Comparison of ENCODE assay signal across 9 cellular contexts in genomic region chr2:37322368-37322767, GRCh38. TPM values are rescaled to one million over a fixed set of nuclear protein-coding genes. Genes with fewer than 3 reads are reported as not detected.
DNase-seq lines count a peak whose midpoint lies in the region; ATAC-seq, FAIRE-seq and TF ChIP-seq lines count a peak whose summit lies in the region.
"Had no signal": no experiment of that assay in that cellular context is flagged by ENCODE, and none has a peak within 500 bp of the region (broad histone marks: within the 10 kb centered on the region; RNA-seq: fewer than 3 reads in every experiment).

No MANE protein-coding gene starts in this region.

- no peaks in the 10 kb centered on the region for H3K27me3 Mint-ChIP-seq in activated B cell treated with CpG ODN at 0.5 μM for 24 hours
- peaks cover 11% of the 10 kb centered on the region for H3K27me3 Mint-ChIP-seq in type B pancreatic cell

- H3K9me3 ChIP-seq in heart left ventricle (no peaks in the 10 kb centered on the region), keratinocyte (ENCODE audit: control insufficient read depth, low read depth, low read length) (no peaks in the 10 kb centered on the region)

- POLR2A ChIA-PET in activated B cell treated with CpG ODN at 0.5 μM for 24 hours (lab: Charles Lee), result interaction anchor here (2.0 to 4.2 kb wide), 4 partner anchors 8 to 91 kb away, joined by 6 to 37 read pairs (median 20); partner anchors contain the start of genes CEBPZ and NDUFAF7

- ATAC-seq in heart left ventricle (no peak), Right ventricle myocardium superior (ENCODE audit: poor library complexity) (no peak), activated B cell treated with CpG ODN at 0.5 μM for 24 hours (ENCODE audit: low read depth) (no peak)

- H3K79me2 ChIP-seq in keratinocyte (ENCODE audit: control insufficient read depth, insufficient read depth, low read length), result peaks cover 56% of the 10 kb centered on the region

- intact Hi-C loops in heart left ventricle (cut with DNase I) (loop anchor here in 1 of 10 donors (5.0 kb wide), 1 partner anchor 80 kb away; no protein-coding TSS in a partner anchor), Right ventricle myocardium superior (cut with DNase I) (loop anchor here (10.0 kb wide), 1 partner anchor 1052 kb away; the partner anchor contains the start of gene ATL2), activated B cell treated with CpG ODN at 0.5 μM for 24 hours (cut with micrococcal nuclease) (loop anchor here (5.0 kb wide), 1 partner anchor 1055 kb away; the partner anchor contains the start of gene ATL2)

- DNase-seq in heart left ventricle (no peak), Right ventricle myocardium superior (no peak), activated B cell treated with CpG ODN at 0.5 μM for 24 hours (no peak), keratinocyte (ENCODE audit: low read depth, low spot score) (no peak), type B pancreatic cell (ENCODE audit: extremely low spot score, unreplicated experiment) (no peak), NK-92 (lab: John Stamatoyannopoulos, UW; ENCODE audit: unreplicated experiment) (no peak), amniotic stem cell (lab: John Stamatoyannopoulos, UW) (no peak), retina (no peak)

- FAIRE-seq in keratinocyte (lab: Jason Lieb, UNC), result no peak

- peak overlapping the region; percentile 88 for H3K4me2 ChIP-seq in keratinocyte (ENCODE audit: control insufficient read depth, extremely low read depth, insufficient read depth, low read depth, low read length)

- H3K9me1 ChIP-seq in keratinocyte (ENCODE audit: control insufficient read depth, extremely low read depth, insufficient read depth, low read length), result no peaks in the 10 kb centered on the region

- peak overlapping the region; percentile 41 for H3K4me3 Mint-ChIP-seq in activated B cell treated with CpG ODN at 0.5 μM for 24 hours
- peak overlapping the region; percentile 35 for H3K4me3 Mint-ChIP-seq in type B pancreatic cell

- TF ChIP-seq POLR2A in heart left ventricle (IDR thresholded peaks at IDR 0.05), result no peak

- H3K36me3 Mint-ChIP-seq in activated B cell treated with CpG ODN at 0.5 μM for 24 hours (ENCODE audit: low read depth), result peaks cover 14% of the 10 kb centered on the region
- H3K36me3 Mint-ChIP-seq in type B pancreatic cell, result peaks cover 9% of the 10 kb centered on the region

- H3K27ac ChIP-seq in heart left ventricle (peak overlapping the region in 3 of 12 donors; percentile 87 to 93 (median 89)), keratinocyte (ENCODE audit: control insufficient read depth, insufficient read depth, low read length) (no peak overlapping the region)
- H3K27ac ChIP-seq: C4-2B had no signal

- dilution Hi-C loops in keratinocyte (cut with MboI; ENCODE audit: extremely low pct_ligation_motif_present, low sequenced_read_pairs), result no loop called here

- CTCF ChIA-PET in activated B cell treated with CpG ODN at 0.5 μM for 24 hours (lab: Charles Lee), result interaction anchor here (0.9 to 1.7 kb wide), 2 partner anchors 64 to 74 kb away, joined by 4 to 7 read pairs; no protein-coding TSS in a partner anchor

- peaks cover 6 to 72% (median 39%) of the 10 kb centered on the region in 12 donors for H3K4me1 ChIP-seq in heart left ventricle
- H3K4me1 ChIP-seq in keratinocyte (ENCODE audit: control insufficient read depth, extremely low read depth, insufficient read depth, low read length), result peaks cover 39% of the 10 kb centered on the region

- H3K4me3 ChIP-seq in heart left ventricle, result peak overlapping the region in 8 of 12 donors; percentile 71 to 95 (median 85)
- H3K4me3 ChIP-seq in keratinocyte (ENCODE audit: control insufficient read depth in 2 of 3, extremely low read depth in 1 of 3, insufficient read depth in 2 of 3, low read depth in 1 of 3, low read length in 3 of 3), result peak overlapping the region in 2 of 3 experiments; percentile 85 to 89

- no peaks in the 10 kb centered on the region for H4K20me1 ChIP-seq in keratinocyte (ENCODE audit: control insufficient read depth, extremely low read depth, insufficient read depth, low read length)

- no peak overlapping the region for H2AFZ ChIP-seq in keratinocyte (ENCODE audit: control insufficient read depth, low read length)

- peaks cover 65% of the 10 kb centered on the region for H3K4me1 Mint-ChIP-seq in activated B cell treated with CpG ODN at 0.5 μM for 24 hours
- peaks cover 37% of the 10 kb centered on the region for H3K4me1 Mint-ChIP-seq in type B pancreatic cell (ENCODE audit: unreplicated experiment)

- peak overlapping the region; percentile 53 for H3K27ac Mint-ChIP-seq in activated B cell treated with CpG ODN at 0.5 μM for 24 hours
- no peak overlapping the region for H3K27ac Mint-ChIP-seq in type B pancreatic cell

- H3K9me3 Mint-ChIP-seq in activated B cell treated with CpG ODN at 0.5 μM for 24 hours, result no peaks in the 10 kb centered on the region
- no peaks in the 10 kb centered on the region for H3K9me3 Mint-ChIP-seq in type B pancreatic cell

- peak overlapping the region; percentile 87 for H3K9ac ChIP-seq in keratinocyte (ENCODE audit: control insufficient read depth, extremely low read depth, insufficient read depth, low read length)

- no peaks in the 10 kb centered on the region for H3K27me3 ChIP-seq in heart left ventricle
- H3K27me3 ChIP-seq in keratinocyte (ENCODE audit: control insufficient read depth, extremely low read depth, insufficient read depth, low read length), result no peaks in the 10 kb centered on the region

- H3K36me3 ChIP-seq in heart left ventricle (no peaks in the 10 kb centered on the region), keratinocyte (ENCODE audit: control insufficient read depth in 2 of 2, extremely low read depth in 1 of 2, insufficient read depth in 2 of 2, low read length in 2 of 2) (no peaks in the 10 kb centered on the region)

- TF ChIP-seq CTCF in heart left ventricle (IDR thresholded peaks at IDR 0.05) (no peak), activated B cell treated with CpG ODN at 0.5 μM for 24 hours (IDR thresholded peaks at IDR 0.05) (no peak), keratinocyte (optimal IDR thresholded peaks at IDR 0.05 in 1 of 3, IDR thresholded peaks at IDR 0.05 in 1 of 3, conservative IDR thresholded peaks at IDR 0.05 in 1 of 3; ENCODE audit: extremely low read depth in 1 of 3, insufficient read depth in 2 of 3, low read length in 3 of 3) (no peak), type B pancreatic cell (conservative IDR thresholded peaks at IDR 0.05) (no peak)

RNA-seq across cellular contexts. Expression of gene PRKD3, which starts 2.3 kb away (rescaled TPM):
- total RNA-seq in heart left ventricle (10 to 100 TPM in 8 of 9 donors, 1 to 10 TPM in 1; 9.6 to 24.5 (median 12.5) TPM), Right ventricle myocardium superior (10.4 TPM), activated B cell treated with CpG ODN at 0.5 μM for 24 hours (73.0 and 82.5 TPM in 2 replicates), type B pancreatic cell (ENCODE audit: low replicate concordance) (14.8 and 39.5 TPM in 2 replicates)
- polyA plus RNA-seq in heart left ventricle (1 to 10 TPM; 3.4 to 7.6 TPM), keratinocyte (17.6 to 25.4 TPM (median 19.9 TPM) in 3 replicates)
- 6.0 TPM for polyA plus RNA-seq in keratinocyte (2011; ENCODE audit: low read depth)
- polyA plus RNA-seq in keratinocyte (2011; cell fraction: cytosol; rRNA removed), result 12.5 and 21.0 TPM in 2 replicates
- polyA plus RNA-seq in keratinocyte (2011; cell fraction: nucleus; rRNA removed), result 21.9 and 22.6 TPM in 2 replicates
- 8.5 and 15.4 TPM in 2 replicates for polyA plus RNA-seq in keratinocyte (2012; ENCODE audit: low replicate concordance)
- 11.3 to 40.5 TPM (median 27.2 TPM) in 3 replicates for polyA minus RNA-seq in keratinocyte
- 15.7 TPM for polyA minus RNA-seq in keratinocyte (2011; cell fraction: cytosol; rRNA and poly(A)+ RNA removed)
- 23.0 and 37.9 TPM in 2 replicates for polyA minus RNA-seq in keratinocyte (2011; cell fraction: nucleus; rRNA and poly(A)+ RNA removed)

RNA-seq across cellular contexts. Expression of gene QPCT, which starts 22.1 kb away (rescaled TPM):
- total RNA-seq in heart left ventricle (1 to 10 TPM; 1.5 to 7.2 (median 2.8) TPM), Right ventricle myocardium superior (1.2 TPM), activated B cell treated with CpG ODN at 0.5 μM for 24 hours (1.9 and 2.1 TPM in 2 replicates), type B pancreatic cell (ENCODE audit: low replicate concordance) (0.72 and 15.8 TPM in 2 replicates)
- polyA plus RNA-seq in heart left ventricle (1 to 10 TPM; 1.3 to 4.0 TPM), keratinocyte (11.6 to 26.2 TPM (median 11.7 TPM) in 3 replicates)
- 25.3 TPM for polyA plus RNA-seq in keratinocyte (2011; ENCODE audit: low read depth)
- polyA plus RNA-seq in keratinocyte (2011; cell fraction: cytosol; rRNA removed), result 13.9 and 25.5 TPM in 2 replicates
- 32.5 and 33.5 TPM in 2 replicates for polyA plus RNA-seq in keratinocyte (2011; cell fraction: nucleus; rRNA removed)
- polyA plus RNA-seq in keratinocyte (2012; ENCODE audit: low replicate concordance), result 8.1 and 35.4 TPM in 2 replicates
- polyA minus RNA-seq in keratinocyte, result 14.4 to 23.7 TPM (median 18.5 TPM) in 3 replicates
- polyA minus RNA-seq in keratinocyte (2011; cell fraction: cytosol; rRNA and poly(A)+ RNA removed), result 25.1 TPM
- polyA minus RNA-seq in keratinocyte (2011; cell fraction: nucleus; rRNA and poly(A)+ RNA removed), result 12.8 and 16.4 TPM in 2 replicates
